In genomic region chr10:69497611-69498390, GRCh38 we compare ENCODE assay signal across 14 cellular contexts. TPM values are rescaled to one million over a fixed set of nuclear protein-coding genes. Genes with fewer than 3 reads are reported as not detected.
A peak's percentile ranks its signal among the peaks of the same experiment; 100 is the strongest.
DNase-seq lines count a peak whose midpoint lies in the region; ATAC-seq and TF ChIP-seq lines count a peak whose summit lies in the region.
"Had no signal": no experiment of that assay in that cellular context is flagged by ENCODE, and none has a peak within 500 bp of the region (broad histone marks: within the 10 kb centered on the region; RNA-seq: fewer than 3 reads in every experiment).

No MANE protein-coding gene starts in this region.

- intact Hi-C loops in MCF 10A (cut with micrococcal nuclease) (no loop called here), mammary epithelial cell (cut with micrococcal nuclease) (no loop called here)

- DNase-seq in MCF 10A (ENCODE audit: unreplicated experiment) (no peak), mammary epithelial cell (no peak), tibial nerve (ENCODE audit: low spot score in 2 of 2) (no peak), NCI-H2081 (lab: John Stamatoyannopoulos, UW) (no peak)
- peak; percentile 38 for DNase-seq in central memory CD4-positive, alpha-beta T cell
- DNase-seq: activated CD4-positive, alpha-beta T cell treated with anti-CD3 and anti-CD28 coated beads for 4 hours; NCI-H2107; NCI-H774; stimulated activated CD4-positive, alpha-beta T cell treated with anti-CD3 and anti-CD28 coated beads, Interleukin-2, amount 100 ng/mL, for 48 hours had no signal

- dilution Hi-C loops in mammary epithelial cell (cut with HindIII; ENCODE audit: low sequenced_read_pairs): loop anchor here (5.0 kb wide), 2 partner anchors 46 to 76 kb away; partner anchors contain the start of gene TSPAN15

- H3K4me1 ChIP-seq in mammary epithelial cell (ENCODE audit: insufficient read depth, low read length): no peaks in the 10 kb centered on the region
- H3K4me1 ChIP-seq in mucosa of stomach (ENCODE audit: control insufficient read depth, insufficient read depth, low read length): peaks cover 57% of the 10 kb centered on the region
- peaks cover 0 to 75% (median 37%) of the 10 kb centered on the region in 4 donors for H3K4me1 ChIP-seq in tibial nerve
- H3K4me1 ChIP-seq: Caco-2, uterus had no signal

- H3K9ac ChIP-seq in mammary epithelial cell (ENCODE audit: insufficient read depth, low read length) (no peak overlapping the region), mucosa of stomach (ENCODE audit: low read length) (peak overlapping the region; percentile 13)

- H3K4me3 ChIP-seq in mammary epithelial cell (replicated peaks in 1 of 3; ENCODE audit: insufficient read depth in 1 of 3, low read depth in 2 of 3, low read length in 3 of 3) (no peak overlapping the region), mucosa of stomach (ENCODE audit: low read length) (no peak overlapping the region), tibial nerve (no peak overlapping the region)
- H3K4me3 ChIP-seq: uterus had no signal

- H3K4me3 Mint-ChIP-seq in MCF 10A (ENCODE audit: unreplicated experiment): no peak overlapping the region

- POLR2A ChIA-PET in MCF 10A (lab: Yijun Ruan, JAX): interaction anchor here (0.7 kb wide), 1 partner anchor 69 kb away, joined by 3 read pairs; no protein-coding TSS in a partner anchor

- H3K4me1 Mint-ChIP-seq in MCF 10A (ENCODE audit: insufficient read depth, unreplicated experiment): peaks cover 8% of the 10 kb centered on the region

- peak overlapping the region; percentile 32 for H3K27ac Mint-ChIP-seq in MCF 10A (ENCODE audit: low read depth, unreplicated experiment)

- H4K20me1 ChIP-seq in mammary epithelial cell (ENCODE audit: insufficient read depth, low read length): no peaks in the 10 kb centered on the region

- 63% methylated on average over 7 of the region's 11 CpGs for WGBS in mammary epithelial cell (ENCODE audit: low coverage, missing lambda C conversion rate)
- WGBS in tibial nerve, 2 donors: 58 to 61% methylated on average over 11 of the region's 11 CpGs

- no peak for TF ChIP-seq CTCF in MCF 10A (IDR thresholded peaks at IDR 0.05; ENCODE audit: unreplicated experiment)
- no peak for TF ChIP-seq CTCF in mammary epithelial cell (conservative IDR thresholded peaks at IDR 0.05 in 1 of 2, IDR thresholded peaks at IDR 0.05 in 1 of 2; ENCODE audit: extremely low read depth in 1 of 2, insufficient read depth in 1 of 2, low read depth in 1 of 2, low read length in 2 of 2)
- TF ChIP-seq CTCF in tibial nerve (IDR thresholded peaks at IDR 0.05): no peak

- H3K27ac ChIP-seq in mammary epithelial cell (ENCODE audit: insufficient read depth, low read depth, low read length): no peak overlapping the region
- H3K27ac ChIP-seq in tibial nerve: peak overlapping the region; percentile 68 to 93 (median 90)
- H3K27ac ChIP-seq: uterus had no signal

- BruUV-seq in MCF 10A (replicated peaks; lab: Mats Ljungman, UMichigan) (no TSS peak), mammary epithelial cell (replicated peaks; lab: Mats Ljungman, UMichigan) (no TSS peak)

- H3K9me3 Mint-ChIP-seq in MCF 10A (ENCODE audit: unreplicated experiment): no peaks in the 10 kb centered on the region

- CTCF ChIA-PET in MCF 10A (lab: Yijun Ruan, JAX) (interaction anchor here (0.5 to 0.9 kb wide), 4 partner anchors 9 to 618 kb away, joined by 3 to 6 read pairs (median 4); no protein-coding TSS in a partner anchor), mammary epithelial cell (lab: Charles Lee; ENCODE audit: low non-redundant PET) (no interaction called here)

- no peak for TF ChIP-seq EP300 in tibial nerve (IDR thresholded peaks at IDR 0.05)

- no peak overlapping the region for H2AFZ ChIP-seq in mammary epithelial cell (ENCODE audit: low read depth, low read length)

- no peak overlapping the region for H3K4me2 ChIP-seq in mammary epithelial cell (ENCODE audit: insufficient read depth, low read depth, low read length)

- no peaks in the 10 kb centered on the region for H3K27me3 Mint-ChIP-seq in MCF 10A (ENCODE audit: insufficient read depth, unreplicated experiment)

- in situ Hi-C loops in mammary epithelial cell (cut with MboI; ENCODE audit: low sequenced_read_pairs in 2 of 2): no loop called here

- H3K36me3 Mint-ChIP-seq in MCF 10A (ENCODE audit: insufficient read depth, unreplicated experiment): no peaks in the 10 kb centered on the region

- H3K36me3 ChIP-seq in mammary epithelial cell (ENCODE audit: insufficient read depth, low read length) (no peaks in the 10 kb centered on the region), mucosa of stomach (ENCODE audit: control insufficient read depth, insufficient read depth, low read length) (peaks cover 20% of the 10 kb centered on the region), tibial nerve (peaks cover 0 to 13% (median 0%) of the 10 kb centered on the region in 3 donors)
- H3K36me3 ChIP-seq: uterus had no signal

- ATAC-seq in HG03469 (IDR thresholded peaks at IDR 0.05; ENCODE audit: unreplicated experiment) (no peak), GM19467 (IDR thresholded peaks at IDR 0.05; ENCODE audit: unreplicated experiment) (no peak)

- H3K79me2 ChIP-seq in mammary epithelial cell (ENCODE audit: insufficient read depth, low read length): no peaks in the 10 kb centered on the region

- H3K27me3 ChIP-seq in mammary epithelial cell (ENCODE audit: insufficient read depth, low read length): no peaks in the 10 kb centered on the region
- H3K27me3 ChIP-seq in mucosa of stomach (ENCODE audit: control insufficient read depth, insufficient read depth, low read length): no peaks in the 10 kb centered on the region
- no peaks in the 10 kb centered on the region for H3K27me3 ChIP-seq in tibial nerve
- H3K27me3 ChIP-seq: uterus had no signal

- H3K9me3 ChIP-seq in mammary epithelial cell (replicated peaks; ENCODE audit: insufficient read depth, low read length) (no peaks in the 10 kb centered on the region), mucosa of stomach (ENCODE audit: control insufficient read depth, low read length) (no peaks in the 10 kb centered on the region), tibial nerve (no peaks in the 10 kb centered on the region)
- H3K9me3 ChIP-seq: Caco-2, uterus had no signal

- no peak for TF ChIP-seq POLR2A in tibial nerve (IDR thresholded peaks at IDR 0.05)

RNA-seq across cellular contexts. Expression of gene TSPAN15, which starts 46.5 kb away (rescaled TPM):
- total RNA-seq in MCF 10A (2022): 0.52 and 0.54 TPM in 2 replicates
- total RNA-seq in mammary epithelial cell: 1 to 10 TPM in 1 of 2 donors, under 1 TPM in 1; 0.64 to 1.5 TPM
- 1.8 TPM for polyA plus RNA-seq in mammary epithelial cell
- polyA minus RNA-seq in mammary epithelial cell: not detected
- 100 to 1,000 TPM in 1 of 4 donors, 10 to 100 TPM in 3; 46.9 to 117 (median 92.7) TPM for total RNA-seq in tibial nerve

Comparison
In these comparisons a context has a peak if more than half of its experiments do, and no peak if none do; other contexts are left out.
1. RNA of gene TSPAN15, which starts 46.5 kb away (total RNA-seq): 46.9 to 117 TPM in tibial nerve; 0.64 to 1.5 TPM in mammary epithelial cell and 0.52 to 0.54 TPM in MCF 10A; every median in the first group is over 10 times any median in the second.